8 cellular contexts compared by ENCODE assay signal in the genomic region with DNA sequence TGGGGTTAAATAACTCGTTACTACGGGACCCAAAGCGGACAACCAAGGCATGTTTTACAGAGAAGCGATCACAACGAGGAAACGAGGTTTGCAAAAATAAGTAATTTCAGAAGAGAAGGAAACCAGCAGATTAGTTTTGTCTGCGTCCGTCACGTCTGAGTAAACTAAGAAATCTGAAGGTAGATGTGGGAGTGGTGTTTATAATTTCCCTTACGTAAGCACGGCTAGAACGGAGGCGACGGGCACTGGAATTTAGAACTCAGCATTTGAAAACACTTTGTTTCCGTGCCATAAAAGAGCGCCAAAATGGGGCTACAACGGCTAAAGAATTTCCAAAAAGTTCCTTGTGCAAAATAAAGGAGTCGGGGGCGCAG. TPM values are rescaled to one million over a fixed set of nuclear protein-coding genes. Genes with fewer than 3 reads are reported as not detected.
DNase-seq lines count a peak whose midpoint lies in the region; TF ChIP-seq lines count a peak whose summit lies in the region.

No MANE protein-coding gene starts in this region.

- peak overlapping the region; percentile 72 for H3K27ac ChIP-seq in KMS-11
- H3K27ac ChIP-seq in uterus: peak overlapping the region; percentile 88 to 89

- H3K27me3 ChIP-seq in KMS-11 (ENCODE audit: insufficient read depth, low read depth) (no peaks in the 10 kb centered on the region), uterus (no peaks in the 10 kb centered on the region)

- peak overlapping the region; percentile 92 for H3K4me3 Mint-ChIP-seq in activated CD4-positive, alpha-beta T cell treated with anti-CD3 and anti-CD28 coated beads, Interleukin-2, amount 10 ng/mL, durations not matched to agents 7 days and 5 days
- H3K4me3 Mint-ChIP-seq in nephron progenitor cell: peak overlapping the region; percentile 96

- POLR2A ChIA-PET in GM10248 (lab: Yijun Ruan, JAX): interaction anchor here (1.2 kb wide), 2 partner anchors 338 to 539 kb away, joined by 3 read pairs; no protein-coding TSS in a partner anchor
- POLR2A ChIA-PET in activated CD4-positive, alpha-beta T cell treated with anti-CD3 and anti-CD28 coated beads, Interleukin-2, amount 10 ng/mL, durations not matched to agents 7 days and 5 days (lab: Charles Lee): no interaction called here

- H3K9me3 ChIP-seq in uterus: no peaks in the 10 kb centered on the region

- DNase-seq in GM10248 (ENCODE audit: extremely low spot score) (peak; percentile 27), epithelial cell of proximal tubule (ENCODE audit: low read depth) (no peak), nephron progenitor cell (no peak), uterus (no peak), NCI-H774 (lab: John Stamatoyannopoulos, UW) (no peak), NOMO-1 treated with dmso at 0.1 percent for 144 hours (lab: John Stamatoyannopoulos, UW; ENCODE audit: unreplicated experiment) (no peak)
- peak; percentile 60 for DNase-seq in activated CD4-positive, alpha-beta T cell treated with anti-CD3 and anti-CD28 coated beads, Interleukin-2, amount 10 ng/mL, durations not matched to agents 7 days and 5 days

- H3K27ac Mint-ChIP-seq in activated CD4-positive, alpha-beta T cell treated with anti-CD3 and anti-CD28 coated beads, Interleukin-2, amount 10 ng/mL, durations not matched to agents 7 days and 5 days: peak overlapping the region; percentile 99
- peak overlapping the region; percentile 97 for H3K27ac Mint-ChIP-seq in nephron progenitor cell

- H3K27me3 Mint-ChIP-seq in activated CD4-positive, alpha-beta T cell treated with anti-CD3 and anti-CD28 coated beads, Interleukin-2, amount 10 ng/mL, durations not matched to agents 7 days and 5 days: no peaks in the 10 kb centered on the region
- no peaks in the 10 kb centered on the region for H3K27me3 Mint-ChIP-seq in nephron progenitor cell (ENCODE audit: low read depth, poor library complexity)

- peak overlapping the region; percentile 81 for H2AFZ ChIP-seq in KMS-11 (ENCODE audit: low read depth)

- TF ChIP-seq POLR2A in uterus (IDR thresholded peaks at IDR 0.05): no peak

- peaks cover 14% of the 10 kb centered on the region; the same call in 1 of the 2 replicates for H3K79me2 ChIP-seq in KMS-11 (ENCODE audit: insufficient read depth, low read depth)

- peaks cover 34% of the 10 kb centered on the region for H3K36me3 Mint-ChIP-seq in activated CD4-positive, alpha-beta T cell treated with anti-CD3 and anti-CD28 coated beads, Interleukin-2, amount 10 ng/mL, durations not matched to agents 7 days and 5 days (ENCODE audit: low read depth)
- peaks cover 35% of the 10 kb centered on the region for H3K36me3 Mint-ChIP-seq in nephron progenitor cell (ENCODE audit: low read depth)

- peaks cover 17% of the 10 kb centered on the region for H3K4me1 ChIP-seq in KMS-11 (ENCODE audit: low read depth, poor library complexity, severe bottlenecking)
- no peaks in the 10 kb centered on the region for H3K4me1 ChIP-seq in uterus

- H3K4me3 ChIP-seq in KMS-11 (IDR thresholded peaks at IDR 0.05; ENCODE audit: insufficient read depth, low read depth, low read length) (no peak overlapping the region), epithelial cell of proximal tubule (ENCODE audit: low read depth, low read length) (peak overlapping the region; percentile 86), uterus (peak overlapping the region; percentile 63 to 87)

- H4K20me1 ChIP-seq in KMS-11 (ENCODE audit: insufficient read depth): no peaks in the 10 kb centered on the region

- no peak for TF ChIP-seq CTCF in GM10248 (IDR thresholded peaks at IDR 0.05; ENCODE audit: control extremely low read depth, extremely low read depth, low read depth, missing control alignments)
- no peak for TF ChIP-seq CTCF in KMS-11 (conservative IDR thresholded peaks at IDR 0.05; ENCODE audit: low read depth, low read length)
- TF ChIP-seq CTCF in epithelial cell of proximal tubule (conservative IDR thresholded peaks at IDR 0.05; ENCODE audit: low read depth, low read length): no peak
- TF ChIP-seq CTCF in nephron progenitor cell (IDR thresholded peaks at IDR 0.05): no peak
- TF ChIP-seq CTCF in uterus (IDR thresholded peaks at IDR 0.05): no peak

- intact Hi-C loops in uterus (cut with DNase I; ENCODE audit: low total_unique reads): no loop called here

- CTCF ChIA-PET in GM10248 (lab: Yijun Ruan, JAX): interaction anchor here (0.8 to 4.4 kb wide), 6 partner anchors 10 to 42 kb away, joined by 3 to 19 read pairs (median 4); no protein-coding TSS in a partner anchor
- CTCF ChIA-PET in activated CD4-positive, alpha-beta T cell treated with anti-CD3 and anti-CD28 coated beads, Interleukin-2, amount 10 ng/mL, durations not matched to agents 7 days and 5 days (lab: Charles Lee): interaction anchor here (0.9 to 1.2 kb wide), 3 partner anchors 44 to 537 kb away, joined by 3 read pairs; no protein-coding TSS in a partner anchor

- peaks cover 7% of the 10 kb centered on the region; the same call in 1 of the 2 replicates for H3K36me3 ChIP-seq in KMS-11 (ENCODE audit: insufficient read depth)
- no peaks in the 10 kb centered on the region for H3K36me3 ChIP-seq in uterus

- no peaks in the 10 kb centered on the region for H3K9me3 Mint-ChIP-seq in activated CD4-positive, alpha-beta T cell treated with anti-CD3 and anti-CD28 coated beads, Interleukin-2, amount 10 ng/mL, durations not matched to agents 7 days and 5 days
- no peaks in the 10 kb centered on the region for H3K9me3 Mint-ChIP-seq in nephron progenitor cell

- H3K4me1 Mint-ChIP-seq in activated CD4-positive, alpha-beta T cell treated with anti-CD3 and anti-CD28 coated beads, Interleukin-2, amount 10 ng/mL, durations not matched to agents 7 days and 5 days: peaks cover 38% of the 10 kb centered on the region
- H3K4me1 Mint-ChIP-seq in nephron progenitor cell: peaks cover 41% of the 10 kb centered on the region

- H3K9ac ChIP-seq in KMS-11: peak overlapping the region; percentile 73

- H3K4me2 ChIP-seq in KMS-11: peak overlapping the region; percentile 58

RNA-seq across cellular contexts. Expression of gene UMAD1, which starts 0.7 kb away (rescaled TPM):
- total RNA-seq in activated CD4-positive, alpha-beta T cell treated with anti-CD3 and anti-CD28 coated beads, Interleukin-2, amount 10 ng/mL, durations not matched to agents 7 days and 5 days: 10 to 100 TPM; 16.3 to 16.4 TPM
- total RNA-seq in epithelial cell of proximal tubule: 9.7 and 9.8 TPM in 2 replicates
- total RNA-seq in uterus: 10 to 100 TPM in 3 of 4 donors, 1 to 10 TPM in 1; 1.3 to 32.9 (median 15.3) TPM

Comparison
In these comparisons a context has a peak if more than half of its experiments do, and no peak if none do; other contexts are left out.
1. DNase-seq: peak in GM10248 (single experiment) and activated CD4-positive, alpha-beta T cell treated with anti-CD3 and anti-CD28 coated beads, Interleukin-2, amount 10 ng/mL, durations not matched to agents 7 days and 5 days (single experiment); none in epithelial cell of proximal tubule (single experiment), nephron progenitor cell (single experiment), uterus (0 of 2), NCI-H774 (single experiment) and NOMO-1 treated with dmso at 0.1 percent for 144 hours (single experiment).